In the genomic region with DNA sequence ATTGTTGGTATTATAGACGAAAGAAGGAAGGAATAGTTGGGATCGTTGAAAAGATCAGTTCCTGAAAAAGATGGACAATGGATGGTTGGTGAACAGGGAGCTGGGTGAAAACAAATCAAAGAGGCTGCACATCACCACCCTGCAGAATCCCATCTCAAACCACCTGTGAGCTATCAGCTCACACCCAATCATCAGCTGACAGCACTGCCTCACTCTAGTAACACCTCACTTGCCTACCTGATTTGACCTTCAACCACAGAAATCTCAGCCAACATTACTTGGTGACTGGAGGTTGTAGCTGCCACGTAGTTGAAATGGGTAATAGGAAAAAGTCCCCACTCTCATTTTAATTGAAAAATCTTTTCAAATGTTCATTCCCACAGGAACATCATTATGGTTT, we compare ENCODE assay signal across 25 cellular contexts.
A peak's percentile ranks its signal among the peaks of the same experiment; 100 is the strongest.
DNase-seq lines count a peak whose midpoint lies in the region; ATAC-seq, FAIRE-seq and TF ChIP-seq lines count a peak whose summit lies in the region.
"Had no signal": no experiment of that assay in that cellular context is flagged by ENCODE, and none has a peak within 500 bp of the region (broad histone marks: within the 10 kb centered on the region; RNA-seq: fewer than 3 reads in every experiment).

No MANE protein-coding gene starts in this region.

- H3K27me3 Mint-ChIP-seq in mesothelial cell of epicardium (ENCODE audit: low read depth) = no peaks in the 10 kb centered on the region

- DNase-seq in HCT116 (ENCODE audit: low read depth, low spot score) (no peak), GM12878 (ENCODE audit: low read depth, low spot score) (no peak), mesothelial cell of epicardium (ENCODE audit: low spot score in 2 of 2, unreplicated experiment in 2 of 2) (no peak), HepG2 (ENCODE audit: low spot score) (no peak), tibial artery (no peak)
- DNase-seq: activated gamma-delta T cell; caudate nucleus; erythroblast; GF-D8; HCEC 1CT; NCI-H1105 treated with DMSO at 0.1 percent for 48 hours; NCI-H2107; NCI-H524 treated with DMSO at 0.1 percent for 48 hours; OCI-M1; posterior cingulate gyrus; SIG-M5; stimulated activated CD4-positive, alpha-beta T cell treated with anti-CD3 and anti-CD28 coated beads, Interleukin-2, amount 100 ng/mL, for 48 hours; stimulated activated naive CD8-positive, alpha-beta T cell treated with anti-CD3 and anti-CD28 coated beads, Interleukin-15, amount 100 ng/mL, for 72 hours; T-cell; uterus had no signal

- FAIRE-seq in GM12878 (lab: Jason Lieb, UNC) (no peak), HepG2 (lab: Jason Lieb, UNC) (no peak)
- FAIRE-seq: frontal cortex had no signal

- no peaks in the 10 kb centered on the region for H3K36me3 ChIP-seq in HCT116 (ENCODE audit: control insufficient read depth in 1 of 2, insufficient read depth in 2 of 2, low read length in 2 of 2)
- no peaks in the 10 kb centered on the region; a peak in 2 of 4 replicates for H3K36me3 ChIP-seq in GM12878 (ENCODE audit: control insufficient read depth in 2 of 2, insufficient read depth in 2 of 2, low read length in 1 of 2)
- no peaks in the 10 kb centered on the region for H3K36me3 ChIP-seq in HepG2 (replicated peaks in 1 of 2; ENCODE audit: control insufficient read depth in 1 of 2, insufficient read depth in 2 of 2, low read length in 2 of 2)
- H3K36me3 ChIP-seq in tibial artery = no peaks in the 10 kb centered on the region
- H3K36me3 ChIP-seq: uterus had no signal

- H3K27ac ChIP-seq in HCT116 (ENCODE audit: low read depth, low read length) (peak overlapping the region; percentile 16; the same call in 1 of the 2 replicates), GM12878 (ENCODE audit: control insufficient read depth, insufficient read depth) (no peak overlapping the region; the same call in 1 of the 2 replicates), HepG2 (ENCODE audit: extremely low read length, insufficient read depth, low read length) (no peak overlapping the region), tibial artery (no peak overlapping the region)
- H3K27ac ChIP-seq: uterus had no signal

- H3K4me1 ChIP-seq in HCT116 (ENCODE audit: control insufficient read depth in 1 of 2, insufficient read depth in 2 of 2, low read length in 2 of 2) (peaks cover 79 to 83% of the 10 kb centered on the region in 2 experiments), GM12878 (ENCODE audit: control insufficient read depth, insufficient read depth, low read length) (peaks cover 25% of the 10 kb centered on the region), HepG2 (ENCODE audit: insufficient read depth, low read length) (peaks cover 48% of the 10 kb centered on the region), tibial artery (peaks cover 0 to 46% (median 6%) of the 10 kb centered on the region in 4 donors)
- H3K4me1 ChIP-seq: uterus had no signal

- SMC1A ChIA-PET in GM12878 (lab: Charles Lee; ENCODE audit: uncharacterized antibody, unreplicated experiment) = interaction anchor here (0.8 to 5.7 kb wide), 24 partner anchors 8 to 202 kb away, joined by 3 to 67 read pairs (median 6); no protein-coding TSS in a partner anchor

- no TSS peak for BruUV-seq in HCT116 (replicated peaks; lab: Mats Ljungman, UMichigan)
- no TSS peak for BruUV-seq in GM12878 (replicated peaks; lab: Mats Ljungman, UMichigan)
- BruUV-seq in HepG2 (replicated peaks; lab: Mats Ljungman, UMichigan) = no TSS peak

- peaks cover 90% of the 10 kb centered on the region for H3K79me2 ChIP-seq in HCT116 (ENCODE audit: insufficient read depth, low read length)
- H3K79me2 ChIP-seq in GM12878 (ENCODE audit: control insufficient read depth, insufficient read depth, low read length) = peaks cover 68% of the 10 kb centered on the region
- peaks cover under 1% of the 10 kb centered on the region for H3K79me2 ChIP-seq in HepG2 (ENCODE audit: insufficient read depth, low read length)

- peaks cover 50% of the 10 kb centered on the region for H3K4me1 Mint-ChIP-seq in mesothelial cell of epicardium

- H3K27ac Mint-ChIP-seq in mesothelial cell of epicardium = peak overlapping the region; percentile 65
- H3K27ac Mint-ChIP-seq: nephron; stimulated activated naive CD8-positive, alpha-beta T cell treated with anti-CD3 and anti-CD28 coated beads, Interleukin-15, amount 100 ng/mL, for 72 hours; T-cell had no signal

- TF ChIP-seq CTCF in HCT116 (IDR thresholded peaks at IDR 0.05 in 2 of 3, conservative IDR thresholded peaks at IDR 0.05 in 1 of 3; ENCODE audit: borderline replicate concordance in 1 of 3, insufficient read depth in 1 of 3, low read depth in 2 of 3, low read length in 2 of 3) (no peak), GM12878 (IDR thresholded peaks at IDR 0.05 in 2 of 3, conservative IDR thresholded peaks at IDR 0.05 in 1 of 3; ENCODE audit: control insufficient read depth in 2 of 3, extremely low read depth in 1 of 3, insufficient read depth in 1 of 3, low read depth in 3 of 3, low read length in 3 of 3) (no peak), mesothelial cell of epicardium (IDR thresholded peaks at IDR 0.05; ENCODE audit: unreplicated experiment) (no peak), HepG2 (CRISPR knock-in tag; IDR thresholded peaks at IDR 0.05) (no peak), tibial artery (IDR thresholded peaks at IDR 0.05) (no peak)

- intact Hi-C loops in HCT116 (cut with micrococcal nuclease) = no loop called here
- intact Hi-C loops in GM12878 (cut with micrococcal nuclease; ENCODE audit: unreplicated experiment) = no loop called here
- intact Hi-C loops in HepG2 (cut with micrococcal nuclease; ENCODE audit: unreplicated experiment) = loop anchor here (5.0 to 10.0 kb wide), 2 partner anchors 37 to 380 kb away; no protein-coding TSS in a partner anchor
- intact Hi-C loops in tibial artery (cut with DNase I; ENCODE audit: low total_unique reads) = no loop called here

- in situ Hi-C loops in GM12878 (cut with MboI) = no loop called here
- in situ Hi-C loops in HepG2 (cut with HindIII; ENCODE audit: extremely low pct_ligation_motif_present, low pct_unique_long_range_greater_than_20kb) = no loop called here

- H3K9me3 Mint-ChIP-seq in mesothelial cell of epicardium = no peaks in the 10 kb centered on the region
- H3K9me3 Mint-ChIP-seq: nephron; stimulated activated naive CD8-positive, alpha-beta T cell treated with anti-CD3 and anti-CD28 coated beads, Interleukin-15, amount 100 ng/mL, for 72 hours; T-cell had no signal

- TF ChIP-seq RAD21 in HCT116 (IDR thresholded peaks at IDR 0.05; ENCODE audit: low read depth) (no peak), GM12878 (IDR thresholded peaks at IDR 0.05; ENCODE audit: insufficient read depth, low read depth, low read length) (no peak), HepG2 (CRISPR knock-in tag; IDR thresholded peaks at IDR 0.05) (no peak)

- H3K4me3 Mint-ChIP-seq in mesothelial cell of epicardium = no peak overlapping the region
- H3K4me3 Mint-ChIP-seq: nephron; stimulated activated naive CD8-positive, alpha-beta T cell treated with anti-CD3 and anti-CD28 coated beads, Interleukin-15, amount 100 ng/mL, for 72 hours; T-cell had no signal

- POLR2A ChIA-PET in HCT116 (lab: Charles Lee) (interaction anchor here (1.4 to 2.0 kb wide), 3 partner anchors 10 to 18 kb away, joined by 4 to 8 read pairs (median 7); no protein-coding TSS in a partner anchor), GM12878 (lab: Charles Lee) (interaction anchor here (0.6 to 2.8 kb wide), 10 partner anchors 8 to 76 kb away, joined by 3 to 15 read pairs (median 4); no protein-coding TSS in a partner anchor), HepG2 (lab: Yijun Ruan, JAX) (interaction anchor here (1.5 to 2.2 kb wide), 2 partner anchors 15 to 31 kb away, joined by 3 to 6 read pairs; no protein-coding TSS in a partner anchor)

- no peaks in the 10 kb centered on the region for H3K9me2 ChIP-seq in HCT116 (ENCODE audit: insufficient read depth)

- WGBS in GM12878 (ENCODE audit: insufficient coverage, insufficient replicate concordance, low lambda C conversion rate, missing lambda C conversion rate) = 47% methylated on average over 3 of the region's 3 CpGs
- whole genome bisulfite sequencing in HepG2 (ENCODE audit: low lambda C conversion rate) = 87% methylated on average over 3 of the region's 3 CpGs

- no peaks in the 10 kb centered on the region for H3K36me3 Mint-ChIP-seq in mesothelial cell of epicardium
- H3K36me3 Mint-ChIP-seq: T-cell had no signal

- ATAC-seq in GM18498 (IDR thresholded peaks at IDR 0.05; ENCODE audit: unreplicated experiment) (peak; percentile 43), HCT116 (no peak), GM12878 (peak; percentile 66), HG03432 (IDR thresholded peaks at IDR 0.05; ENCODE audit: unreplicated experiment) (no peak), HepG2 (no peak), GM21526 (IDR thresholded peaks at IDR 0.05; ENCODE audit: low FRiP score, unreplicated experiment) (no peak)
- ATAC-seq: stimulated activated naive CD8-positive, alpha-beta T cell treated with anti-CD3 and anti-CD28 coated beads, Interleukin-15, amount 100 ng/mL, for 72 hours; T-cell had no signal

- TF ChIP-seq EP300 in GM12878 (IDR thresholded peaks at IDR 0.05; ENCODE audit: borderline replicate concordance in 1 of 2, control insufficient read depth in 1 of 2, low read depth in 2 of 2, low read length in 2 of 2) = no peak
- no peak for TF ChIP-seq EP300 in HepG2 (IDR thresholded peaks at IDR 0.05; ENCODE audit: low read depth in 2 of 2, low read length in 2 of 2)
- no peak for TF ChIP-seq EP300 in HepG2 (CRISPR knock-in tag; IDR thresholded peaks at IDR 0.05; ENCODE audit: borderline replicate concordance)

- H3K4me2 ChIP-seq in HCT116 (ENCODE audit: low read length) = peak overlapping the region; percentile 24
- H3K4me2 ChIP-seq in GM12878 (ENCODE audit: control insufficient read depth, insufficient read depth) = peak overlapping the region; percentile 21; the same call in 1 of the 2 replicates
- H3K4me2 ChIP-seq in HepG2 (ENCODE audit: low read depth, low read length) = no peak overlapping the region

- H3K9me3 ChIP-seq in HCT116 (ENCODE audit: control insufficient read depth in 1 of 2, insufficient read depth in 1 of 2, low read depth in 1 of 2, low read length in 2 of 2) (no peaks in the 10 kb centered on the region), GM12878 (replicated peaks; ENCODE audit: control insufficient read depth, insufficient read depth, low read length) (no peaks in the 10 kb centered on the region; the same call in 2 of the 3 replicates), HepG2 (ENCODE audit: low read length) (no peaks in the 10 kb centered on the region), tibial artery (no peaks in the 10 kb centered on the region)
- H3K9me3 ChIP-seq: uterus had no signal

- H4K20me1 ChIP-seq in HCT116 (ENCODE audit: insufficient read depth) (no peaks in the 10 kb centered on the region), GM12878 (ENCODE audit: control insufficient read depth, insufficient read depth) (no peaks in the 10 kb centered on the region), HepG2 (ENCODE audit: insufficient read depth, low read length) (no peaks in the 10 kb centered on the region)

- RAD21 ChIA-PET in HCT116 (lab: Charles Lee; ENCODE audit: low non-redundant PET in 1 of 2, low total read pairs in 2 of 2, uncharacterized antibody in 2 of 2, unreplicated experiment in 2 of 2) (no interaction called here), GM12878 (lab: Charles Lee; ENCODE audit: unreplicated experiment) (interaction anchor here (0.7 to 5.0 kb wide), 9 partner anchors 12 to 113 kb away, joined by 3 to 48 read pairs (median 6); no protein-coding TSS in a partner anchor)

- H3K9ac ChIP-seq in HCT116 (ENCODE audit: low read length) (no peak overlapping the region), GM12878 (ENCODE audit: control insufficient read depth, insufficient read depth, low read length) (no peak overlapping the region), HepG2 (ENCODE audit: insufficient read depth, low read depth, low read length) (no peak overlapping the region)

- H3K4me3 ChIP-seq in HCT116 (replicated peaks in 1 of 2; ENCODE audit: low read depth in 1 of 2, low read length in 2 of 2) (no peak overlapping the region), GM12878 (no peak overlapping the region), HepG2 (replicated peaks in 1 of 3; ENCODE audit: insufficient read depth in 1 of 3, low read depth in 2 of 3, low read length in 3 of 3) (no peak overlapping the region), tibial artery (no peak overlapping the region)
- H3K4me3 ChIP-seq: uterus had no signal

- no peak for TF ChIP-seq POLR2A in HCT116 (IDR thresholded peaks at IDR 0.05; ENCODE audit: borderline replicate concordance, extremely low read depth, insufficient read depth, insufficient read length)
- TF ChIP-seq POLR2A in GM12878 (IDR thresholded peaks at IDR 0.05; ENCODE audit: low read depth, low read length) = no peak
- TF ChIP-seq POLR2A in HepG2 (IDR thresholded peaks at IDR 0.05; ENCODE audit: insufficient read depth in 1 of 2, low read depth in 2 of 2, low read length in 2 of 2) = no peak

- H3K27me3 ChIP-seq in HCT116 (ENCODE audit: insufficient read depth, low read length) (no peaks in the 10 kb centered on the region), GM12878 (replicated peaks in 1 of 2; ENCODE audit: control insufficient read depth in 2 of 2, insufficient read depth in 2 of 2, low read length in 1 of 2) (no peaks in the 10 kb centered on the region), HepG2 (ENCODE audit: control insufficient read depth in 1 of 2, insufficient read depth in 2 of 2, low read length in 2 of 2) (no peaks in the 10 kb centered on the region), tibial artery (no peaks in the 10 kb centered on the region)
- H3K27me3 ChIP-seq: uterus had no signal

- H2AFZ ChIP-seq in HCT116 (ENCODE audit: low read depth, low read length, poor library complexity, severe bottlenecking) = no peak overlapping the region
- H2AFZ ChIP-seq in GM12878 (ENCODE audit: control insufficient read depth, low read depth, low read length) = no peak overlapping the region
- no peak overlapping the region for H2AFZ ChIP-seq in HepG2 (ENCODE audit: low read length)

- CTCF ChIA-PET in HCT116 (lab: Charles Lee) = interaction anchor here (0.8 kb wide), 1 partner anchor 46 kb away, joined by 3 read pairs; no protein-coding TSS in a partner anchor
- CTCF ChIA-PET in GM12878 (lab: Yijun Ruan, JAX) = interaction anchor here (0.8 to 3.0 kb wide), 18 partner anchors 8 to 158 kb away, joined by 3 to 24 read pairs (median 6); no protein-coding TSS in a partner anchor
- CTCF ChIA-PET in HepG2 (lab: Yijun Ruan, JAX; ENCODE audit: low intra/inter-chr PET ratio, low total read pairs) = no interaction called here

Comparison
In these comparisons a context has a peak if more than half of its experiments do, and no peak if none do; other contexts are left out.
1. ATAC-seq: peak in GM18498 (single experiment) and GM12878 (single experiment); none in HCT116 (single experiment), HG03432 (single experiment), HepG2 (single experiment) and GM21526 (single experiment).